Comparison of ENCODE assay signal across 8 cellular contexts in genomic region chr5:41869739-41870620, GRCh38. TPM values are rescaled to one million over a fixed set of nuclear protein-coding genes. Genes with fewer than 3 reads are reported as not detected.
DNase-seq lines count a peak whose midpoint lies in the region; ATAC-seq, FAIRE-seq and TF ChIP-seq lines count a peak whose summit lies in the region.

TSS of gene OXCT1 (minus strand) at chr5:41870425. CDS start at chr5:41870358, 67 bp downstream.

- ATAC-seq in HG02571 (IDR thresholded peaks at IDR 0.05; ENCODE audit: unreplicated experiment) (peak; percentile 96), SK-N-SH treated with all-trans-retinoic acid at 6 μM for 48 hours (peak; percentile 91), Right ventricle myocardium superior (ENCODE audit: poor library complexity) (peak; percentile 84), pancreas (peak; percentile 81 to 88 (median 84))

- no peaks in the 10 kb centered on the region for H3K36me3 Mint-ChIP-seq in activated naive CD8-positive, alpha-beta T cell

- FAIRE-seq in pancreas (lab: Jason Lieb, UNC) = no peak

- H3K4me1 ChIP-seq in pancreas = peaks cover 0 to 4% (median 0%) of the 10 kb centered on the region in 3 donors
- H3K4me1 ChIP-seq in tibial artery = peaks cover 0 to 42% (median 13%) of the 10 kb centered on the region in 4 donors

- H3K27me3 ChIP-seq in pancreas = no peaks in the 10 kb centered on the region
- H3K27me3 ChIP-seq in tibial artery = no peaks in the 10 kb centered on the region

- peak within 1 kb of the TSS; percentile 93 for H3K4me3 Mint-ChIP-seq in activated naive CD8-positive, alpha-beta T cell

- H3K9me3 Mint-ChIP-seq in activated naive CD8-positive, alpha-beta T cell (ENCODE audit: low read depth) = no peaks in the 10 kb centered on the region

- no peak for TF ChIP-seq POLR2A in NB4 (IDR thresholded peaks at IDR 0.05; ENCODE audit: extremely low read depth, insufficient read length)

- H3K27me3 Mint-ChIP-seq in activated naive CD8-positive, alpha-beta T cell = no peaks in the 10 kb centered on the region

- H3K27ac Mint-ChIP-seq in activated naive CD8-positive, alpha-beta T cell = peak within 1 kb of the TSS; percentile 87

- H3K4me1 Mint-ChIP-seq in activated naive CD8-positive, alpha-beta T cell (ENCODE audit: low read depth) = peaks cover 51% of the 10 kb centered on the region

- POLR2A ChIA-PET in GM10248 (lab: Yijun Ruan, JAX) = interaction anchor here (1.1 to 1.6 kb wide), 2 partner anchors 34 kb away, joined by 5 to 10 read pairs; partner anchors contain the start of gene RIMOC1

- H3K9me3 ChIP-seq in pancreas (no peaks in the 10 kb centered on the region), tibial artery (no peaks in the 10 kb centered on the region)

- peak; percentile 93 for DNase-seq in GM10248 (ENCODE audit: extremely low spot score)
- peak; percentile 86 for DNase-seq in NB4 (ENCODE audit: low read depth)
- peak; percentile 90 for DNase-seq in Right ventricle myocardium superior
- peak; percentile 51 to 84 (median 63) for DNase-seq in pancreas
- peak; percentile 76 to 89 for DNase-seq in tibial artery

- 0 to 1% methylated on average over 66 to 81 of the region's 81 CpGs for WGBS in pancreas, 2 donors

- intact Hi-C loops in Right ventricle myocardium superior (cut with DNase I) (no loop called here), pancreas (cut with DNase I) (no loop called here), tibial artery (cut with DNase I; ENCODE audit: low total_unique reads) (loop anchor here (2.0 to 5.0 kb wide), 2 partner anchors 35 to 52 kb away; partner anchors contain the start of gene RIMOC1)

- no peaks in the 10 kb centered on the region for H3K36me3 ChIP-seq in pancreas
- H3K36me3 ChIP-seq in tibial artery = no peaks in the 10 kb centered on the region

- peak within 1 kb of the TSS; percentile 31 to 62 (median 51) for H3K27ac ChIP-seq in pancreas
- H3K27ac ChIP-seq in tibial artery = peak within 1 kb of the TSS; percentile 92 to 94

- CTCF ChIA-PET in GM10248 (lab: Yijun Ruan, JAX) = interaction anchor here (0.6 to 5.7 kb wide), 10 partner anchors 7 to 1610 kb away, joined by 3 to 76 read pairs (median 4); partner anchors contain the start of gene FBXO4

- no peak for TF ChIP-seq CTCF in GM10248 (IDR thresholded peaks at IDR 0.05; ENCODE audit: control extremely low read depth, extremely low read depth, low read depth, missing control alignments)
- no peak for TF ChIP-seq CTCF in NB4 (IDR thresholded peaks at IDR 0.05; ENCODE audit: low read depth, low read length)
- no peak for TF ChIP-seq CTCF in pancreas (IDR thresholded peaks at IDR 0.05)
- TF ChIP-seq CTCF in tibial artery (IDR thresholded peaks at IDR 0.05) = no peak

- peak within 1 kb of the TSS; percentile 71 for H3K4me3 ChIP-seq in NB4 (ENCODE audit: low read depth, low read length)
- H3K4me3 ChIP-seq in pancreas = peak within 1 kb of the TSS; percentile 51 to 70 (median 57)
- peak within 1 kb of the TSS; percentile 67 to 83 for H3K4me3 ChIP-seq in tibial artery

TF ChIP-seq in SK-N-SH treated with all-trans-retinoic acid at 6 μM for 48 hours, 23 proteins besides CTCF, POLR2A, EP300 and RAD21:
- TF ChIP-seq CSRNP3 (CRISPR knock-in tag; IDR thresholded peaks at IDR 0.05) (no peak), OSR1 (CRISPR knock-in tag; IDR thresholded peaks at IDR 0.05) (no peak), PATZ1 (CRISPR knock-in tag; IDR thresholded peaks at IDR 0.05; ENCODE audit: borderline replicate concordance) (no peak), ZC3H10 (CRISPR knock-in tag; IDR thresholded peaks at IDR 0.05) (no peak), TCF4 (CRISPR knock-in tag; IDR thresholded peaks at IDR 0.05; ENCODE audit: borderline replicate concordance) (no peak), ISL1 (CRISPR knock-in tag; IDR thresholded peaks at IDR 0.05) (no peak), CREB5 (CRISPR knock-in tag; IDR thresholded peaks at IDR 0.05; ENCODE audit: low read depth) (no peak), ZFP3 (CRISPR knock-in tag; IDR thresholded peaks at IDR 0.05) (no peak), ESRRG (CRISPR knock-in tag; IDR thresholded peaks at IDR 0.05) (no peak), BACH2 (CRISPR knock-in tag; IDR thresholded peaks at IDR 0.05; ENCODE audit: borderline replicate concordance) (no peak), SNAI2 (CRISPR knock-in tag; IDR thresholded peaks at IDR 0.05) (no peak)

RNA-seq across cellular contexts. Expression of gene OXCT1, which starts in this region (rescaled TPM):
- total RNA-seq in Right ventricle myocardium superior = 116 TPM
- total RNA-seq in pancreas = 1 to 10 TPM; 1.8 to 5.4 (median 3.0) TPM
- 1 to 10 TPM; 2.1 to 8.2 TPM for polyA plus RNA-seq in pancreas

Comparison
In these comparisons a context has a peak if more than half of its experiments do, and no peak if none do; other contexts are left out.
1. Peak in every context shown above with its lines: DNase-seq, ATAC-seq, H3K4me3 ChIP-seq and H3K27ac ChIP-seq.
2. RNA of gene OXCT1 (total RNA-seq): 116 TPM in Right ventricle myocardium superior (single experiment); 1.8 to 5.4 TPM in pancreas; every median in the first group is over 10 times any median in the second.